29 cellular contexts compared by ENCODE assay signal in the genomic region with DNA sequence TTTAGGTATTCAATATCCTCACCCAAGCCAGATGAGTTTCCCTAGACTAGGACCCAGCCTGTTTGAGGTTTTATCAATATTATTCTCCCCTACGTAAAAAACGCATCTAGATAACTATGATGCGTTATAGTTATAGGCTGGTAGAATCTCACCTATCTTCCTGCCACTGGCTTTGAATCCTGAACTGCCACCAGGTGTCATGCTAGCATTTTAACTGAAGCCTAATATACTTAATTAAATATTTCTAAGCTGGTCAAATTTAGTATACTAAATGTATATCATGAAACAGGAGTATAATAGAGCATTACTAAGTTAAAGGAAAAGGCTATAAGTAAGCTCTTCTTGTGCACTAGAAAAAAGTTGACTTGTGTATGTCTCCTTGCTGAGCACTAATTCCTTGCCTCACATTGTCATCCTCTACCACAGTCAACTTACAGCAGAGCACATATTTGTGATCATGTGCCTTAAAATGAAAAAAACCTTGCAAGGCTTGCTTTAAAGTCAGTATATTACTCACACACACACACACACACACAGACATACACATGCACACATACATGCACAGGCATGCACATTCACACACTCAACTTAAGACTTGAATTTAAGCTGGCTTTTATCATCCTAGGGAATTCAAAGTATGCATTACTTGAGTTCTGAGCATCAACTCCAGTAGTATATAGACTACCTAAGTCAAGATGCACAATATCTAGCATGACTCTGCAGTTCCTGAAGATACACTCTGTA.
DNase-seq lines count a peak whose midpoint lies in the region; ATAC-seq, FAIRE-seq and TF ChIP-seq lines count a peak whose summit lies in the region.
"Had no signal": no experiment of that assay in that cellular context is flagged by ENCODE, and none has a peak within 500 bp of the region (broad histone marks: within the 10 kb centered on the region; RNA-seq: fewer than 3 reads in every experiment).

No MANE protein-coding gene starts in this region.

- intact Hi-C loops in OCI-LY7 (cut with micrococcal nuclease; ENCODE audit: unreplicated experiment) = no loop called here
- intact Hi-C loops in left ventricle myocardium inferior (cut with micrococcal nuclease) = loop anchor here (10.0 kb wide), 1 partner anchor 523 kb away; a partner anchor contains a TSS

- H3K27me3 ChIP-seq in GM23338 (ENCODE audit: insufficient read depth) (no peaks in the 10 kb centered on the region), left ventricle myocardium inferior (ENCODE audit: low read depth) (no peaks in the 10 kb centered on the region)
- H3K27me3 ChIP-seq: colonic mucosa, upper lobe of left lung had no signal

- TF ChIP-seq CTCF in GM23338 (conservative IDR thresholded peaks at IDR 0.05; ENCODE audit: low read depth in 2 of 2) = peak; percentile 14 to 36; a peak in 2 of 4 replicates
- peak; percentile 28; the same call in 1 of the 2 replicates for TF ChIP-seq CTCF in OCI-LY7 (conservative IDR thresholded peaks at IDR 0.05; ENCODE audit: low read length)
- peak; percentile 46 for TF ChIP-seq CTCF in epithelial cell of esophagus (IDR thresholded peaks at IDR 0.05; ENCODE audit: insufficient read depth, low read depth, low read length, missing control alignments)
- no peak for TF ChIP-seq CTCF in neural crest cell (conservative IDR thresholded peaks at IDR 0.05)
- TF ChIP-seq CTCF in left ventricle myocardium inferior (IDR thresholded peaks at IDR 0.05; ENCODE audit: borderline replicate concordance) = no peak

- no peak overlapping the region for H3K4me2 ChIP-seq in GM23338
- no peak overlapping the region for H3K4me2 ChIP-seq in OCI-LY7 (ENCODE audit: low read length)

- ATAC-seq in GM23338 = no peak
- ATAC-seq in activated T-cell treated with anti-CD3 and anti-CD28 coated beads, Interleukin-2, amount 50 U/mL, for 72 hours (replicated peaks in 1 of 2) = no peak
- ATAC-seq in HG03460 (IDR thresholded peaks at IDR 0.05; ENCODE audit: unreplicated experiment) = no peak
- ATAC-seq: activated CD4-positive, alpha-beta T cell treated with anti-CD3 and anti-CD28 coated beads for 36 hours; psoas muscle; T-helper 17 cell had no signal

- TF ChIP-seq POLR2A in H54 (IDR thresholded peaks at IDR 0.05; ENCODE audit: low read depth, low read length) = no peak

- no peaks in the 10 kb centered on the region for H4K20me1 ChIP-seq in GM23338 (replicated peaks; ENCODE audit: insufficient read depth)
- H4K20me1 ChIP-seq in OCI-LY7 (ENCODE audit: insufficient read depth, low read length) = no peaks in the 10 kb centered on the region

- H3K4me1 ChIP-seq in GM23338 (ENCODE audit: insufficient read depth) = no peaks in the 10 kb centered on the region
- H3K4me1 ChIP-seq in OCI-LY7 (ENCODE audit: insufficient read depth, low read length, poor library complexity, severe bottlenecking) = no peaks in the 10 kb centered on the region
- H3K4me1 ChIP-seq in left ventricle myocardium inferior = peaks cover 7% of the 10 kb centered on the region
- H3K4me1 ChIP-seq: colonic mucosa, psoas muscle had no signal

- peaks cover 4% of the 10 kb centered on the region; the same call in 1 of the 3 replicates for H3K36me3 Mint-ChIP-seq in GM23338 (ENCODE audit: low read depth)
- H3K36me3 Mint-ChIP-seq in neural crest cell (ENCODE audit: low read depth) = no peaks in the 10 kb centered on the region
- H3K36me3 Mint-ChIP-seq in activated T-cell treated with anti-CD3 and anti-CD28 coated beads, Interleukin-2, amount 50 U/mL, for 72 hours (ENCODE audit: insufficient read depth in 2 of 2) = no peaks in the 10 kb centered on the region
- H3K36me3 Mint-ChIP-seq: brain; CD8-positive, alpha-beta memory T cell; memory B cell had no signal

- H3K79me2 ChIP-seq in GM23338 (replicated peaks; ENCODE audit: insufficient read depth) = no peaks in the 10 kb centered on the region
- H3K79me2 ChIP-seq in OCI-LY7 (ENCODE audit: insufficient read depth, low read depth, low read length) = no peaks in the 10 kb centered on the region

- H3K4me3 Mint-ChIP-seq in GM23338 (no peak overlapping the region), neural crest cell (no peak overlapping the region)
- H3K4me3 Mint-ChIP-seq in activated T-cell treated with anti-CD3 and anti-CD28 coated beads, Interleukin-2, amount 50 U/mL, for 72 hours = no peak overlapping the region
- H3K4me3 Mint-ChIP-seq: activated CD4-positive, alpha-beta T cell treated with anti-CD3 and anti-CD28 coated beads for 36 hours; activated T-cell treated with anti-CD3 and anti-CD28 coated beads, Interleukin-2, amount 50 U/mL, for 24 hours; brain; CD8-positive, alpha-beta memory T cell; memory B cell; T-helper 17 cell had no signal

- H3K4me1 Mint-ChIP-seq in GM23338 (no peaks in the 10 kb centered on the region), neural crest cell (peaks cover 3% of the 10 kb centered on the region)
- H3K4me1 Mint-ChIP-seq in activated T-cell treated with anti-CD3 and anti-CD28 coated beads, Interleukin-2, amount 50 U/mL, for 72 hours (ENCODE audit: low read depth) = no peaks in the 10 kb centered on the region
- H3K4me1 Mint-ChIP-seq: activated CD4-positive, alpha-beta T cell treated with anti-CD3 and anti-CD28 coated beads for 36 hours; memory B cell; T-helper 17 cell had no signal

- H3K9me3 ChIP-seq in OCI-LY7 (ENCODE audit: low read length) (no peaks in the 10 kb centered on the region), left ventricle myocardium inferior (replicated peaks) (no peaks in the 10 kb centered on the region)
- H3K9me3 ChIP-seq: colonic mucosa, psoas muscle, upper lobe of left lung had no signal

- CTCF ChIA-PET in OCI-LY7 (lab: Charles Lee; ENCODE audit: unreplicated experiment) = no interaction called here

- no peak for FAIRE-seq in H54 (lab: Jason Lieb, UNC)

- H3K27me3 Mint-ChIP-seq in GM23338 (ENCODE audit: insufficient read depth, low read depth, poor library complexity) (no peaks in the 10 kb centered on the region), neural crest cell (ENCODE audit: low read depth) (no peaks in the 10 kb centered on the region)
- no peaks in the 10 kb centered on the region for H3K27me3 Mint-ChIP-seq in activated T-cell treated with anti-CD3 and anti-CD28 coated beads, Interleukin-2, amount 50 U/mL, for 72 hours (ENCODE audit: low read depth)
- H3K27me3 Mint-ChIP-seq: activated CD4-positive, alpha-beta T cell treated with anti-CD3 and anti-CD28 coated beads for 36 hours; activated T-cell treated with anti-CD3 and anti-CD28 coated beads, Interleukin-2, amount 50 U/mL, for 24 hours; brain; memory B cell had no signal

- no TSS peak for BruUV-seq in OCI-LY7 (replicated peaks; lab: Mats Ljungman, UMichigan)

- H3K4me3 ChIP-seq in GM23338 = no peak overlapping the region
- H3K4me3 ChIP-seq in OCI-LY7 (ENCODE audit: low read depth, low read length, poor library complexity, severe bottlenecking) = no peak overlapping the region
- no peak overlapping the region for H3K4me3 ChIP-seq in epithelial cell of esophagus (ENCODE audit: low read length)
- H3K4me3 ChIP-seq in left ventricle myocardium inferior = no peak overlapping the region
- H3K4me3 ChIP-seq: colonic mucosa, psoas muscle, skin epidermis, upper lobe of left lung had no signal

- H3K9me2 ChIP-seq in GM23338 (ENCODE audit: insufficient read depth) = no peaks in the 10 kb centered on the region
- H3K9me2 ChIP-seq in OCI-LY7 (ENCODE audit: insufficient read depth, low read length) = no peaks in the 10 kb centered on the region

- POLR2A ChIA-PET in OCI-LY7 (lab: Charles Lee) = interaction anchor here (0.6 to 1.1 kb wide), 3 partner anchors 10 to 473 kb away, joined by 3 to 5 read pairs (median 4); no protein-coding TSS in a partner anchor

- peaks cover 6% of the 10 kb centered on the region; the same call in 1 of the 2 replicates for H3K36me3 ChIP-seq in GM23338 (ENCODE audit: insufficient read depth)
- H3K36me3 ChIP-seq in OCI-LY7 (ENCODE audit: insufficient read depth, low read length) = no peaks in the 10 kb centered on the region
- no peaks in the 10 kb centered on the region for H3K36me3 ChIP-seq in left ventricle myocardium inferior
- H3K36me3 ChIP-seq: colonic mucosa, upper lobe of left lung had no signal

- H3K9me3 Mint-ChIP-seq in GM23338 = no peaks in the 10 kb centered on the region
- H3K9me3 Mint-ChIP-seq in neural crest cell = no peaks in the 10 kb centered on the region
- H3K9me3 Mint-ChIP-seq in activated T-cell treated with anti-CD3 and anti-CD28 coated beads, Interleukin-2, amount 50 U/mL, for 72 hours = no peaks in the 10 kb centered on the region
- H3K9me3 Mint-ChIP-seq: activated T-cell treated with anti-CD3 and anti-CD28 coated beads, Interleukin-2, amount 50 U/mL, for 24 hours; brain; CD8-positive, alpha-beta memory T cell; memory B cell had no signal

- no peak for DNase-seq in GM23338 (ENCODE audit: low spot score)
- no peak for DNase-seq in OCI-LY7 (ENCODE audit: low spot score)
- DNase-seq in epithelial cell of esophagus (ENCODE audit: low read depth) = peak; percentile 59
- no peak for DNase-seq in neural crest cell (ENCODE audit: low read depth, low spot score)
- no peak for DNase-seq in activated T-cell treated with anti-CD3 and anti-CD28 coated beads, Interleukin-2, amount 50 U/mL, for 72 hours
- no peak for DNase-seq in left ventricle myocardium inferior
- no peak for DNase-seq in H54 (ENCODE audit: insufficient read length, low spot score)
- DNase-seq: activated CD4-positive, alpha-beta T cell treated with anti-CD3 and anti-CD28 coated beads for 36 hours; activated CD8-positive, alpha-beta memory T cell treated with anti-CD3 and anti-CD28 coated beads for 24 hours; activated T-cell treated with anti-CD3 and anti-CD28 coated beads, Interleukin-2, amount 50 U/mL, for 24 hours; AML-193; CD8-positive, alpha-beta memory T cell; colonic mucosa; DMS79 treated with DMSO at 0.1 percent for 48 hours; GOT3; IMR-90; MM.1S; NCI-H1436; NCI-H2107; NCI-H510A; psoas muscle; stimulated activated CD4-positive, alpha-beta T cell treated with anti-CD3 and anti-CD28 coated beads, Interleukin-1b, Interleukin-23, amount 100 ng/mL, for 48 hours; T-helper 17 cell; upper lobe of left lung had no signal

- H3K27ac Mint-ChIP-seq in GM23338 = peak overlapping the region; percentile 82; the same call in 1 of the 2 replicates
- H3K27ac Mint-ChIP-seq in neural crest cell (ENCODE audit: unreplicated experiment) = peak overlapping the region; percentile 50
- no peak overlapping the region for H3K27ac Mint-ChIP-seq in activated T-cell treated with anti-CD3 and anti-CD28 coated beads, Interleukin-2, amount 50 U/mL, for 72 hours
- H3K27ac Mint-ChIP-seq: activated CD4-positive, alpha-beta T cell treated with anti-CD3 and anti-CD28 coated beads for 36 hours; activated T-cell treated with anti-CD3 and anti-CD28 coated beads, Interleukin-2, amount 50 U/mL, for 24 hours; CD8-positive, alpha-beta memory T cell; memory B cell; T-helper 17 cell had no signal

- no peaks in the 10 kb centered on the region for H3F3A ChIP-seq in GM23338 (replicated peaks; ENCODE audit: low read depth)

- H3K27ac ChIP-seq in GM23338 (ENCODE audit: low read depth) = no peak overlapping the region
- no peak overlapping the region for H3K27ac ChIP-seq in OCI-LY7 (ENCODE audit: low read depth, low read length, poor library complexity, severe bottlenecking)
- no peak overlapping the region for H3K27ac ChIP-seq in left ventricle myocardium inferior (replicated peaks)
- H3K27ac ChIP-seq: colonic mucosa, HL-60, psoas muscle, skin epidermis, upper lobe of left lung had no signal

- no peak overlapping the region for H2AFZ ChIP-seq in GM23338
- no peak overlapping the region for H2AFZ ChIP-seq in OCI-LY7 (ENCODE audit: low read length)

TF ChIP-seq in GM23338, 12 proteins besides CTCF, POLR2A, EP300 and RAD21 (continues in another document):
- no peak for TF ChIP-seq ZNF331 (CRISPR knock-in tag; IDR thresholded peaks at IDR 0.05; ENCODE audit: low read depth)

Comparison
In these comparisons a context has a peak if more than half of its experiments do, and no peak if none do; other contexts are left out.
1. CTCF ChIP-seq: peak in GM23338 (2 of 2), OCI-LY7 (single experiment) and epithelial cell of esophagus (single experiment); none in neural crest cell (single experiment) and left ventricle myocardium inferior (single experiment).